In the genomic region with DNA sequence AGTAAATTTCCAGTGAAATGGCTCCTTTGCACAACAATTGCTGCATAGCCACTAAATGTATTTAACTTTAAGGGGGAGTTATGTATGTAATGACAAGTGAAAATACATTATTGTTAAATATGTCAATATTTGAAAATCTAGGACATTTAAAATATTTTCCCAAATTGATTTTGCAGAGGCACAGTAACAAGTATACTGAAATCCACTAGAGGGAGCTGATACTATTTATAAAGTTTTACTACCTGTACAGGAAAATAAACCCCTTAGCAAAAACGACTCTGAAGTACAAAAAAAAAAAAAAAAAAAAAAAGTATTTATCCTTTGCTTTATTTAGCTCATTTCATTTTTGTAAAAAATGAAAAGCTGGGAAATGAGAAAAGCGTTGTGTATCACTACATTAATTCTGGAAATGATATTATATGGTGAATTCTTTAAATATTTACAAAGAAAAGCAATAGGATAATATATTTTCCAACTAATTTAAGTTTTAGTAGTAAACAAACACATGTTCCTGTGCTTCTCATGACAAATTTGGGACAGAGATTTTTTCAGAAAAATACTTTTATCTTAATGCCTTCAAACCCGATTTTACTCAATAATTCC, we compare ENCODE assay signal across 12 cellular contexts.
DNase-seq lines count a peak whose midpoint lies in the region; ATAC-seq and TF ChIP-seq lines count a peak whose summit lies in the region.
"Had no signal": no experiment of that assay in that cellular context is flagged by ENCODE, and none has a peak within 500 bp of the region (broad histone marks: within the 10 kb centered on the region; RNA-seq: fewer than 3 reads in every experiment).

No MANE protein-coding gene starts in this region.

- H3K4me3 ChIP-seq in right lobe of liver = no peak overlapping the region
- H3K4me3 ChIP-seq: colonic mucosa had no signal

- H3K27me3 Mint-ChIP-seq in HFFc6 (ENCODE audit: insufficient read depth) = no peaks in the 10 kb centered on the region
- H3K27me3 Mint-ChIP-seq in activated CD8-positive, alpha-beta T cell treated with anti-CD3 and anti-CD28 coated beads for 36 hours = no peaks in the 10 kb centered on the region

- H3K9me3 ChIP-seq in right lobe of liver = no peaks in the 10 kb centered on the region
- H3K9me3 ChIP-seq: colonic mucosa had no signal

- TF ChIP-seq POLR2A in right lobe of liver (IDR thresholded peaks at IDR 0.05) = no peak

- H3K27ac Mint-ChIP-seq in HFFc6 = no peak overlapping the region
- H3K27ac Mint-ChIP-seq in activated CD8-positive, alpha-beta T cell treated with anti-CD3 and anti-CD28 coated beads for 36 hours = no peak overlapping the region

- DNase-seq in DMS53 treated with DMSO at 0.1 percent for 48 hours (lab: John Stamatoyannopoulos, UW; ENCODE audit: unreplicated experiment) = peak; percentile 12
- no peak for DNase-seq in HFFc6
- peak; percentile 20 for DNase-seq in SK-MEL-5 (ENCODE audit: low read depth, low spot score)
- DNase-seq in right lobe of liver = no peak
- DNase-seq in GM19240 (ENCODE audit: insufficient read length, low spot score) = no peak
- no peak for DNase-seq in activated CD4-positive, alpha-beta T cell treated with anti-CD3 and anti-CD28 coated beads, Interleukin-2, amount 50 U/mL, for 48 hours
- DNase-seq in activated CD8-positive, alpha-beta T cell treated with anti-CD3 and anti-CD28 coated beads for 36 hours = no peak
- no peak for DNase-seq in T-helper 2 cell
- DNase-seq: activated CD8-positive, alpha-beta memory T cell treated with anti-CD3 and anti-CD28 coated beads for 24 hours; colonic mucosa; kidney glomerular epithelial cell; stimulated activated naive CD8-positive, alpha-beta T cell treated with anti-CD3 and anti-CD28 coated beads, Interleukin-15, Interleukin-2, amounts not matched to agents 100 U/mL and 50 U/mL, for 24 hours had no signal

- POLR2A ChIA-PET in activated CD8-positive, alpha-beta T cell treated with anti-CD3 and anti-CD28 coated beads for 36 hours (lab: Charles Lee) = no interaction called here

- H3K4me1 ChIP-seq in right lobe of liver = no peaks in the 10 kb centered on the region
- H3K4me1 ChIP-seq: colonic mucosa had no signal

- H3K36me3 ChIP-seq in right lobe of liver = no peaks in the 10 kb centered on the region
- H3K36me3 ChIP-seq: colonic mucosa had no signal

- H3K4me3 Mint-ChIP-seq in HFFc6 = no peak overlapping the region
- H3K4me3 Mint-ChIP-seq in activated CD8-positive, alpha-beta T cell treated with anti-CD3 and anti-CD28 coated beads for 36 hours = no peak overlapping the region

- H3K9me3 Mint-ChIP-seq in HFFc6 = no peaks in the 10 kb centered on the region; the same call in 1 of the 2 replicates
- H3K9me3 Mint-ChIP-seq in activated CD8-positive, alpha-beta T cell treated with anti-CD3 and anti-CD28 coated beads for 36 hours = no peaks in the 10 kb centered on the region

- peaks cover 0 to 9% of the 10 kb centered on the region in 2 donors for H3K27me3 ChIP-seq in right lobe of liver
- H3K27me3 ChIP-seq: colonic mucosa had no signal

- no peak for ATAC-seq in right lobe of liver
- no peak for ATAC-seq in activated CD8-positive, alpha-beta T cell treated with anti-CD3 and anti-CD28 coated beads for 36 hours
- ATAC-seq: stimulated activated naive CD8-positive, alpha-beta T cell treated with anti-CD3 and anti-CD28 coated beads, Interleukin-15, Interleukin-2, amounts not matched to agents 100 U/mL and 50 U/mL, for 24 hours had no signal

- in situ Hi-C loops in SK-MEL-5 (cut with HindIII; ENCODE audit: low pct_unique_long_range_greater_than_20kb, low sequenced_read_pairs) = no loop called here

- intact Hi-C loops in right lobe of liver (cut with DNase I) = no loop called here
- intact Hi-C loops in activated CD8-positive, alpha-beta T cell treated with anti-CD3 and anti-CD28 coated beads for 36 hours (cut with micrococcal nuclease) = no loop called here

- 35% methylated on average over 3 of the region's 3 CpGs for WGBS in right lobe of liver (ENCODE audit: insufficient coverage, low coverage, low lambda C conversion rate, missing lambda C conversion rate)

- peak; percentile 46; the same call in 1 of the 2 replicates for TF ChIP-seq CTCF in HFFc6 (IDR thresholded peaks at IDR 0.05)
- TF ChIP-seq CTCF in right lobe of liver (IDR thresholded peaks at IDR 0.05) = peak in 3 of 4 donors; percentile 25 to 42 (median 41)
- TF ChIP-seq CTCF in activated CD8-positive, alpha-beta T cell treated with anti-CD3 and anti-CD28 coated beads for 36 hours (IDR thresholded peaks at IDR 0.05) = no peak

- H3K36me3 Mint-ChIP-seq in HFFc6 (ENCODE audit: low read depth) = no peaks in the 10 kb centered on the region
- H3K36me3 Mint-ChIP-seq in activated CD8-positive, alpha-beta T cell treated with anti-CD3 and anti-CD28 coated beads for 36 hours (ENCODE audit: low read depth) = no peaks in the 10 kb centered on the region

- H3K27ac ChIP-seq in right lobe of liver = no peak overlapping the region
- H3K27ac ChIP-seq: colonic mucosa had no signal

- CTCF ChIA-PET in activated CD8-positive, alpha-beta T cell treated with anti-CD3 and anti-CD28 coated beads for 36 hours (lab: Charles Lee) = no interaction called here

- no peaks in the 10 kb centered on the region for H3K4me1 Mint-ChIP-seq in HFFc6 (ENCODE audit: low read depth)
- no peaks in the 10 kb centered on the region for H3K4me1 Mint-ChIP-seq in activated CD8-positive, alpha-beta T cell treated with anti-CD3 and anti-CD28 coated beads for 36 hours (ENCODE audit: low read depth)

Comparison
In these comparisons a context has a peak if more than half of its experiments do, and no peak if none do; other contexts are left out.
1. DNase-seq: peak in DMS53 treated with DMSO at 0.1 percent for 48 hours (single experiment) and SK-MEL-5 (single experiment); none in HFFc6 (single experiment), right lobe of liver (0 of 3), GM19240 (single experiment), activated CD4-positive, alpha-beta T cell treated with anti-CD3 and anti-CD28 coated beads, Interleukin-2, amount 50 U/mL, for 48 hours (0 of 2), activated CD8-positive, alpha-beta T cell treated with anti-CD3 and anti-CD28 coated beads for 36 hours (single experiment) and T-helper 2 cell (0 of 5).